ENCODE assay signal across 1 cellular context in the genomic region with DNA sequence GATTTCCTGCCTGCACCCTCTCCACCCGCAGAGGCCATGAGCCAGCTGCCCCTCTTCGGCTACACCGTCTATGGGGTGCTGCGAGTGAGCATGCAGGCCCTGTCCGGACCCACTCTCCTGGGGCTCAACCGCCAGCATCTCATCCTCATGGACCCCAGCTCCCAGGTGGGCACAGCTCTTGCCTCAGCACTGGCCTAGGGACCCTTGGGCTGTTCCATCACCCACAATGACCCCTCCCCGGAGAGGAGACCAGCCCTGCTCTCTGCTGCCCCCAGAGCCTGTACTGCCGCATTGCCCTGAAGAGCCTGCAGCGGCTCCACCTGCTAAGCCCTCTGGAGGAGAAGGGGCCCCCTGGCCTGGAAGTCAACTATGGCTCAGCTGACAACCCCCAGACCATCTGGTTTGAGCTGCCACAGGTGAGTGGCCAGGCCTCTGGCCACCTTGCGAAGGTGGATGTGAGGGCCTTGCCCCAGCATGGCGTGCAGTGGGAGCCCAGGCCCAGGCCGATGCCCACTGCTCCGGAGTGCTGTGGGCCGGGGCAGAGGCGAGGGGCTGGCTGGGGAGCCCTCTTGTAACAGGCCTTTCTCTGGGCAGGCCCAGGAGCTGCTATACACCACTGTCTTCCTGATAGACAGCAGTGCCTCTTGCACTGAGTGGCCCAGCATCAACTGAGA.
A peak's percentile ranks its signal among the peaks of the same experiment; 100 is the strongest.
TF ChIP-seq lines count a peak whose summit lies in the region.

No MANE protein-coding gene starts in this region.

TF ChIP-seq in HEK293, 187 proteins besides CTCF, POLR2A, EP300 and RAD21 (continued from another document):
- no peak for TF ChIP-seq IKZF3 (tag by site-specific recombination; IDR thresholded peaks at IDR 0.05)
- no peak for TF ChIP-seq BCL11B (tag by site-specific recombination; IDR thresholded peaks at IDR 0.05; ENCODE audit: low read depth)
- TF ChIP-seq, protein P1, sequence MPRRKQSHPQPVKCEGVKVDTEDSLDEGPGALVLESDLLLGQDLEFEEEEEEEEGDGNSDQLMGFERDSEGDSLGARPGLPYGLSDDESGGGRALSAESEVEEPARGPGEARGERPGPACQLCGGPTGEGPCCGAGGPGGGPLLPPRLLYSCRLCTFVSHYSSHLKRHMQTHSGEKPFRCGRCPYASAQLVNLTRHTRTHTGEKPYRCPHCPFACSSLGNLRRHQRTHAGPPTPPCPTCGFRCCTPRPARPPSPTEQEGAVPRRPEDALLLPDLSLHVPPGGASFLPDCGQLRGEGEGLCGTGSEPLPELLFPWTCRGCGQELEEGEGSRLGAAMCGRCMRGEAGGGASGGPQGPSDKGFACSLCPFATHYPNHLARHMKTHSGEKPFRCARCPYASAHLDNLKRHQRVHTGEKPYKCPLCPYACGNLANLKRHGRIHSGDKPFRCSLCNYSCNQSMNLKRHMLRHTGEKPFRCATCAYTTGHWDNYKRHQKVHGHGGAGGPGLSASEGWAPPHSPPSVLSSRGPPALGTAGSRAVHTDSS (tag by site-specific recombination; IDR thresholded peaks at IDR 0.05): no peak
- TF ChIP-seq, protein P2, sequence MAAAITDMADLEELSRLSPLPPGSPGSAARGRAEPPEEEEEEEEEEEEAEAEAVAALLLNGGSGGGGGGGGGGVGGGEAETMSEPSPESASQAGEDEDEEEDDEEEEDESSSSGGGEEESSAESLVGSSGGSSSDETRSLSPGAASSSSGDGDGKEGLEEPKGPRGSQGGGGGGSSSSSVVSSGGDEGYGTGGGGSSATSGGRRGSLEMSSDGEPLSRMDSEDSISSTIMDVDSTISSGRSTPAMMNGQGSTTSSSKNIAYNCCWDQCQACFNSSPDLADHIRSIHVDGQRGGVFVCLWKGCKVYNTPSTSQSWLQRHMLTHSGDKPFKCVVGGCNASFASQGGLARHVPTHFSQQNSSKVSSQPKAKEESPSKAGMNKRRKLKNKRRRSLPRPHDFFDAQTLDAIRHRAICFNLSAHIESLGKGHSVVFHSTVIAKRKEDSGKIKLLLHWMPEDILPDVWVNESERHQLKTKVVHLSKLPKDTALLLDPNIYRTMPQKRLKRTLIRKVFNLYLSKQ (tag by site-specific recombination; IDR thresholded peaks at IDR 0.05; ENCODE audit: borderline replicate concordance): no peak
- TF ChIP-seq, protein P3, sequence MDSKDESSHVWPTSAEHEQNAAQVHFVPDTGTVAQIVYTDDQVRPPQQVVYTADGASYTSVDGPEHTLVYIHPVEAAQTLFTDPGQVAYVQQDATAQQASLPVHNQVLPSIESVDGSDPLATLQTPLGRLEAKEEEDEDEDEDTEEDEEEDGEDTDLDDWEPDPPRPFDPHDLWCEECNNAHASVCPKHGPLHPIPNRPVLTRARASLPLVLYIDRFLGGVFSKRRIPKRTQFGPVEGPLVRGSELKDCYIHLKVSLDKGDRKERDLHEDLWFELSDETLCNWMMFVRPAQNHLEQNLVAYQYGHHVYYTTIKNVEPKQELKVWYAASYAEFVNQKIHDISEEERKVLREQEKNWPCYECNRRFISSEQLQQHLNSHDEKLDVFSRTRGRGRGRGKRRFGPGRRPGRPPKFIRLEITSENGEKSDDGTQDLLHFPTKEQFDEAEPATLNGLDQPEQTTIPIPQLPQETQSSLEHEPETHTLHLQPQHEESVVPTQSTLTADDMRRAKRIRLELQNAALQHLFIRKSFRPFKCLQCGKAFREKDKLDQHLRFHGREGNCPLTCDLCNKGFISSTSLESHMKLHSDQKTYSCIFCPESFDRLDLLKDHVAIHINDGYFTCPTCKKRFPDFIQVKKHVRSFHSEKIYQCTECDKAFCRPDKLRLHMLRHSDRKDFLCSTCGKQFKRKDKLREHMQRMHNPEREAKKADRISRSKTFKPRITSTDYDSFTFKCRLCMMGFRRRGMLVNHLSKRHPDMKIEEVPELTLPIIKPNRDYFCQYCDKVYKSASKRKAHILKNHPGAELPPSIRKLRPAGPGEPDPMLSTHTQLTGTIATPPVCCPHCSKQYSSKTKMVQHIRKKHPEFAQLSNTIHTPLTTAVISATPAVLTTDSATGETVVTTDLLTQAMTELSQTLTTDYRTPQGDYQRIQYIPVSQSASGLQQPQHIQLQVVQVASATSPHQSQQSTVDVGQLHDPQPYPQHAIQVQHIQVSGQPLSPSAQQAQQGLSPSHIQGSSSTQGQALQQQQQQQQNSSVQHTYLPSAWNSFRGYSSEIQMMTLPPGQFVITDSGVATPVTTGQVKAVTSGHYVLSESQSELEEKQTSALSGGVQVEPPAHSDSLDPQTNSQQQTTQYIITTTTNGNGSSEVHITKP (tag by site-specific recombination; IDR thresholded peaks at IDR 0.05): 0 out of 2 replicates have a peak, but pooled peaks have one; percentile 17
- TF ChIP-seq ZNF341 (tag by site-specific recombination; IDR thresholded peaks at IDR 0.05; ENCODE audit: low read depth): peak; percentile 91
- TF ChIP-seq SALL2 (tag by site-specific recombination; IDR thresholded peaks at IDR 0.05; ENCODE audit: borderline replicate concordance): no peak
- TF ChIP-seq, protein P4, sequence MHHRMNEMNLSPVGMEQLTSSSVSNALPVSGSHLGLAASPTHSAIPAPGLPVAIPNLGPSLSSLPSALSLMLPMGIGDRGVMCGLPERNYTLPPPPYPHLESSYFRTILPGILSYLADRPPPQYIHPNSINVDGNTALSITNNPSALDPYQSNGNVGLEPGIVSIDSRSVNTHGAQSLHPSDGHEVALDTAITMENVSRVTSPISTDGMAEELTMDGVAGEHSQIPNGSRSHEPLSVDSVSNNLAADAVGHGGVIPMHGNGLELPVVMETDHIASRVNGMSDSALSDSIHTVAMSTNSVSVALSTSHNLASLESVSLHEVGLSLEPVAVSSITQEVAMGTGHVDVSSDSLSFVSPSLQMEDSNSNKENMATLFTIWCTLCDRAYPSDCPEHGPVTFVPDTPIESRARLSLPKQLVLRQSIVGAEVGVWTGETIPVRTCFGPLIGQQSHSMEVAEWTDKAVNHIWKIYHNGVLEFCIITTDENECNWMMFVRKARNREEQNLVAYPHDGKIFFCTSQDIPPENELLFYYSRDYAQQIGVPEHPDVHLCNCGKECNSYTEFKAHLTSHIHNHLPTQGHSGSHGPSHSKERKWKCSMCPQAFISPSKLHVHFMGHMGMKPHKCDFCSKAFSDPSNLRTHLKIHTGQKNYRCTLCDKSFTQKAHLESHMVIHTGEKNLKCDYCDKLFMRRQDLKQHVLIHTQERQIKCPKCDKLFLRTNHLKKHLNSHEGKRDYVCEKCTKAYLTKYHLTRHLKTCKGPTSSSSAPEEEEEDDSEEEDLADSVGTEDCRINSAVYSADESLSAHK (tag by site-specific recombination; IDR thresholded peaks at IDR 0.05): no peak
- no peak for TF ChIP-seq ZBTB48 (tag by site-specific recombination; IDR thresholded peaks at IDR 0.05)
- TF ChIP-seq ZNF600 (tag by site-specific recombination; IDR thresholded peaks at IDR 0.05): 0 out of 2 replicates have a peak, but pooled peaks have one; percentile 55
- TF ChIP-seq MYNN (tag by site-specific recombination; IDR thresholded peaks at IDR 0.05; ENCODE audit: borderline replicate concordance): no peak
- no peak for TF ChIP-seq ZNF548 (tag by site-specific recombination; IDR thresholded peaks at IDR 0.05)
- TF ChIP-seq HOXA7 (CRISPR knock-in tag; IDR thresholded peaks at IDR 0.05; ENCODE audit: borderline replicate concordance): no peak
